8 cellular contexts compared by ENCODE assay signal in the genomic region with DNA sequence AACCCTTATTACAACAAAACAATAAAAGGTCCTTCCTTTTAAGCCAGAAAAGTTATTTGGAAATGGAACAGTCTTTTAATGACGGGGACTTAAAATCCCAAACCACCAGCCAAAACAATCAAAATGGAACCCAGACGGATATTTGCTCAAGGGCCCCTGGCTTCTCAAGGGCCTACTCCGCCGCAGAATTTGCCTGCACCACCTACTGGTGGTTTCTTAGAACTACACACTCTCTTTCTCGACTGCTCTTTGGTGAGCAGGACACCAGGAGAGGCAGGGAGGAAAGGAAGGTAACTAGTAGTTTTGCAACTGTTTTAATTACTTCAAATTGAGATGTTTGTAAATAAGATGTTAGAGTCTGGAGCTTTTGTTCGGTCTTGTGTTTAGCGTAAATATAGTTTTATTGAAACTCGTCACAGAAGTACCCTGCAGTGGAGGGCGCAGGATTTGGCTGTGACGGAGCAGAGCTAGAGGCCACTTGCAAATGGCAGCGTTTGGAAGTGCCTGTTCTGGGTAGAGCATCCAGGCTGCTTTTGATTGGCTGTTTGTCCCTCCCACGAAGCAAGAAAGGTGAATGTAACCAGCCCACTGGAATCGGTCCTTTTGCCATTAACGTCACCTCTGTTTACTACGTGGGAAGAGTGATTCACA.
DNase-seq lines count a peak whose midpoint lies in the region; ATAC-seq and TF ChIP-seq lines count a peak whose summit lies in the region.

No MANE protein-coding gene starts in this region.

- H3K27ac ChIP-seq in SK-N-SH (ENCODE audit: low read depth in 2 of 2, low read length in 1 of 2): no peak overlapping the region
- H3K27ac ChIP-seq in osteoblast (ENCODE audit: low read depth, low read length): no peak overlapping the region

- TF ChIP-seq CTCF in SK-N-SH (IDR thresholded peaks at IDR 0.05): peak; percentile 71
- peak; percentile 61 for TF ChIP-seq CTCF in epithelial cell of esophagus (IDR thresholded peaks at IDR 0.05; ENCODE audit: insufficient read depth, low read depth, low read length, missing control alignments)
- peak; percentile 75 for TF ChIP-seq CTCF in osteoblast (IDR thresholded peaks at IDR 0.05; ENCODE audit: extremely low read depth, low read depth, low read length)

- no peaks in the 10 kb centered on the region for H3K79me2 ChIP-seq in SK-N-SH (ENCODE audit: insufficient read depth)
- peaks cover 10% of the 10 kb centered on the region for H3K79me2 ChIP-seq in osteoblast (ENCODE audit: insufficient read depth, low read length)

- H3K36me3 ChIP-seq in SK-N-SH (replicated peaks in 1 of 2; ENCODE audit: control insufficient read depth in 1 of 2, insufficient read depth in 2 of 2, low read length in 1 of 2): no peaks in the 10 kb centered on the region
- H3K36me3 ChIP-seq in osteoblast (ENCODE audit: insufficient read depth, low read length): no peaks in the 10 kb centered on the region

- H3K9me3 ChIP-seq in SK-N-SH (no peaks in the 10 kb centered on the region), osteoblast (ENCODE audit: low read depth, low read length) (no peaks in the 10 kb centered on the region)

- no peak for ATAC-seq in HG03159 (IDR thresholded peaks at IDR 0.05; ENCODE audit: unreplicated experiment)
- no peak for ATAC-seq in HG03039 (IDR thresholded peaks at IDR 0.05; ENCODE audit: unreplicated experiment)

- DNase-seq in NCI-H748 (lab: John Stamatoyannopoulos, UW; ENCODE audit: unreplicated experiment) (peak; percentile 48), NCI-H748 treated with DMSO at 0.1 percent for 48 hours (lab: John Stamatoyannopoulos, UW) (no peak), HT1080 (ENCODE audit: low read depth) (peak; percentile 20), SK-N-SH (peak; percentile 56), epithelial cell of esophagus (ENCODE audit: low read depth) (peak; percentile 14), osteoblast (ENCODE audit: insufficient read length, low spot score, missing footprints) (no peak)

- WGBS in SK-N-SH (ENCODE audit: low lambda C conversion rate): 71% methylated on average over 14 of the region's 15 CpGs

- H2AFZ ChIP-seq in SK-N-SH (ENCODE audit: low read depth) (no peak overlapping the region), osteoblast (ENCODE audit: low read length) (no peak overlapping the region)

- H3K27me3 ChIP-seq in SK-N-SH (ENCODE audit: insufficient read depth) (no peaks in the 10 kb centered on the region), osteoblast (ENCODE audit: insufficient read depth, low read length) (no peaks in the 10 kb centered on the region)

- peak; percentile 58 for TF ChIP-seq RAD21 in SK-N-SH (IDR thresholded peaks at IDR 0.05; ENCODE audit: low read length)

- H3F3A ChIP-seq in SK-N-SH (replicated peaks; ENCODE audit: insufficient read depth): no peaks in the 10 kb centered on the region

- H3K9me2 ChIP-seq in SK-N-SH: no peaks in the 10 kb centered on the region

- POLR2A ChIA-PET in SK-N-SH (lab: Yijun Ruan, JAX): no interaction called here

- CTCF ChIA-PET in SK-N-SH (lab: Yijun Ruan, JAX): interaction anchor here (0.7 to 13.7 kb wide), 17 partner anchors 9 to 351 kb away, joined by 3 to 150 read pairs (median 4); a partner anchor contains a TSS

- no peak overlapping the region for H3K4me3 ChIP-seq in SK-N-SH (ENCODE audit: low read depth in 2 of 2, low read length in 1 of 2)
- no peak overlapping the region for H3K4me3 ChIP-seq in epithelial cell of esophagus (ENCODE audit: low read length)
- H3K4me3 ChIP-seq in osteoblast (ENCODE audit: insufficient read depth, low read length): no peak overlapping the region

- no peak for TF ChIP-seq EP300 in SK-N-SH (IDR thresholded peaks at IDR 0.05; ENCODE audit: borderline replicate concordance in 1 of 2, low read depth in 1 of 2, low read length in 1 of 2)

- H3K4me2 ChIP-seq in SK-N-SH: no peak overlapping the region
- H3K4me2 ChIP-seq in osteoblast (ENCODE audit: insufficient read depth, low read length): no peak overlapping the region

- no peak overlapping the region for H3K9ac ChIP-seq in SK-N-SH

- H4K20me1 ChIP-seq in SK-N-SH (ENCODE audit: insufficient read depth) (no peaks in the 10 kb centered on the region), osteoblast (ENCODE audit: insufficient read depth, low read length) (no peaks in the 10 kb centered on the region)

- H3K4me1 ChIP-seq in SK-N-SH (ENCODE audit: control insufficient read depth in 1 of 2, insufficient read depth in 2 of 2, low read depth in 1 of 2, low read length in 1 of 2) (peaks cover 16 to 60% of the 10 kb centered on the region in 2 experiments; a peak in 3 of 4 replicates), osteoblast (ENCODE audit: insufficient read depth, low read length) (peaks cover 44% of the 10 kb centered on the region)

TF ChIP-seq in SK-N-SH, 30 proteins besides CTCF, POLR2A, EP300 and RAD21:
- TF ChIP-seq, protein P1, sequence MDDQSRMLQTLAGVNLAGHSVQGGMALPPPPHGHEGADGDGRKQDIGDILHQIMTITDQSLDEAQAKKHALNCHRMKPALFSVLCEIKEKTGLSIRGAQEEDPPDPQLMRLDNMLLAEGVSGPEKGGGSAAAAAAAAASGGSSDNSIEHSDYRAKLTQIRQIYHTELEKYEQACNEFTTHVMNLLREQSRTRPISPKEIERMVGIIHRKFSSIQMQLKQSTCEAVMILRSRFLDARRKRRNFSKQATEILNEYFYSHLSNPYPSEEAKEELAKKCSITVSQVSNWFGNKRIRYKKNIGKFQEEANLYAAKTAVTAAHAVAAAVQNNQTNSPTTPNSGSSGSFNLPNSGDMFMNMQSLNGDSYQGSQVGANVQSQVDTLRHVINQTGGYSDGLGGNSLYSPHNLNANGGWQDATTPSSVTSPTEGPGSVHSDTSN (IDR thresholded peaks at IDR 0.05): no peak
- peak; percentile 53 for TF ChIP-seq SMC3 (IDR thresholded peaks at IDR 0.05; ENCODE audit: low read depth, low read length)

Comparison
In these comparisons a context has a peak if more than half of its experiments do, and no peak if none do; other contexts are left out.
1. DNase-seq: peak in NCI-H748 (single experiment), HT1080 (single experiment), SK-N-SH (single experiment) and epithelial cell of esophagus (single experiment); none in NCI-H748 treated with DMSO at 0.1 percent for 48 hours (single experiment) and osteoblast (single experiment).
2. Peak in every context shown above with its lines, with median percentiles within 50 percentile points of each other: CTCF ChIP-seq.